18 cellular contexts compared by ENCODE assay signal in the genomic region with DNA sequence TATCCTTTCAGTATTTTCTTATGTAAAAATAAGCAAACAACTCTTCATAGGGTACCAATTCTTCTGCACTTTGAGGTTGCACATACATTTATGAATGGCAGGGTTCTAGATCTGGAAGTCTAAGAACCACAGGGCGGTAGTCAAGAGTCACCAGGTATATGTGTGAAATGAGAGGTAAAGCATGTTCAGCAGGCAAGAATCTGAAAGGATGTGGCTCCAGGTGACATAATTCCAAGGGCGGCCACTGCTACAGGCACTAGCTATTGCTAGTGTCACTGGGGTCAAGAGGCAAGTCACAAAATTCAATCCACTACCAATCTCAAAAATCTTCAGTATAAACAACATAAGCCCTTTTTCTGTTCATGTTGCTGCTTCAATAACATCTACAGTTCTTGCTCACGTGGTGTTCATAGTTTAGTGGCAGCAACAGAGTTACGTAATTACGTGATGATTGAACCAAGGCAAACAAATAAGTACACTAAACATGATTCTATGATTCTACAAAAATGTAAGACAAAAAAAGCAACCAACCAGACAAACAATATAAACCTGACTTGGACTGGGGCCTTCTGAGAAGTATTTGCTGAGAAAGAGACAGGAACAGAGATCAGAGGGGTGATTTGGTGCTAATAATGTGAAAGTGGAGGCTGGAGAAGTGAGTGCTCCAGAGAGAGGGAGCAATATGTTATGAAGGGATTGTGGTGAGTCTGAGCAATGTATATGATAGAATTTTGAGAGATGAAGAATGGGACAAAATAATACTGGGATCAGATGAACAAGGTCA.
DNase-seq lines count a peak whose midpoint lies in the region; ATAC-seq, FAIRE-seq and TF ChIP-seq lines count a peak whose summit lies in the region.
"Had no signal": no experiment of that assay in that cellular context is flagged by ENCODE, and none has a peak within 500 bp of the region (broad histone marks: within the 10 kb centered on the region; RNA-seq: fewer than 3 reads in every experiment).

No MANE protein-coding gene starts in this region.

- TF ChIP-seq EP300 in K562 (IDR thresholded peaks at IDR 0.05; ENCODE audit: low read length) = no peak

- H3K4me1 Mint-ChIP-seq in stimulated activated effector memory CD8-positive, alpha-beta T cell treated with anti-CD3 and anti-CD28 coated beads, Interleukin-12 subunit alpha, Interleukin-12 subunit beta, amount 100 ng/mL, for 72 hours = no peaks in the 10 kb centered on the region
- H3K4me1 Mint-ChIP-seq: H9 had no signal

- H3K27me3 ChIP-seq in KMS-11 (ENCODE audit: insufficient read depth, low read depth) (no peaks in the 10 kb centered on the region), K562 (ENCODE audit: control insufficient read depth in 2 of 2, insufficient read depth in 2 of 2, low read length in 2 of 2) (no peaks in the 10 kb centered on the region), prostate gland (replicated peaks; ENCODE audit: insufficient read depth) (no peaks in the 10 kb centered on the region)
- H3K27me3 ChIP-seq: BLaER1 treated with 17β-estradiol and CSF1 and Interleukin-3, amounts not matched to agents 10 nM and 100 nM had no signal

- no peaks in the 10 kb centered on the region for H3K36me3 Mint-ChIP-seq in stimulated activated effector memory CD8-positive, alpha-beta T cell treated with anti-CD3 and anti-CD28 coated beads, Interleukin-12 subunit alpha, Interleukin-12 subunit beta, amount 100 ng/mL, for 72 hours

- ATAC-seq in GM18867 (IDR thresholded peaks at IDR 0.05; ENCODE audit: unreplicated experiment) (peak; percentile 30), K562 (peak; percentile 64)
- no peak for ATAC-seq in stimulated activated effector memory CD8-positive, alpha-beta T cell treated with anti-CD3 and anti-CD28 coated beads, Interleukin-12 subunit alpha, Interleukin-12 subunit beta, amount 100 ng/mL, for 72 hours

- H3K36me3 ChIP-seq in KMS-11 (ENCODE audit: insufficient read depth) = no peaks in the 10 kb centered on the region
- peaks cover 9% of the 10 kb centered on the region; the same call in 2 of the 3 replicates for H3K36me3 ChIP-seq in K562 (ENCODE audit: control insufficient read depth, insufficient read depth, low read length)
- no peaks in the 10 kb centered on the region for H3K36me3 ChIP-seq in prostate gland
- H3K36me3 ChIP-seq: BLaER1 treated with 17β-estradiol and CSF1 and Interleukin-3, amounts not matched to agents 10 nM and 100 nM had no signal

- no peak overlapping the region for H3K4me3 ChIP-seq in KMS-11 (IDR thresholded peaks at IDR 0.05; ENCODE audit: insufficient read depth, low read depth, low read length)
- H3K4me3 ChIP-seq in K562 = no peak overlapping the region
- no peak overlapping the region for H3K4me3 ChIP-seq in prostate gland
- H3K4me3 ChIP-seq: BLaER1 treated with 17β-estradiol and CSF1 and Interleukin-3, amounts not matched to agents 10 nM and 100 nM; GM23248 had no signal

- TF ChIP-seq CTCF in KMS-11 (conservative IDR thresholded peaks at IDR 0.05; ENCODE audit: low read depth, low read length) (no peak), K562 (IDR thresholded peaks at IDR 0.05 in 2 of 3, conservative IDR thresholded peaks at IDR 0.05 in 1 of 3; ENCODE audit: insufficient read depth in 2 of 3, low read depth in 1 of 3, low read length in 3 of 3) (no peak), prostate gland (IDR thresholded peaks at IDR 0.05) (no peak)

- intact Hi-C loops in K562 (cut with micrococcal nuclease) = no loop called here
- intact Hi-C loops in prostate gland (cut with DNase I) = no loop called here

- no peak for FAIRE-seq in K562 (lab: Jason Lieb, UNC)
- FAIRE-seq: G401.6, GM12892, GM19239 had no signal

- no peaks in the 10 kb centered on the region for H3K9me1 ChIP-seq in K562 (ENCODE audit: control insufficient read depth, insufficient read depth, low read length)

- H3K79me2 ChIP-seq in KMS-11 (ENCODE audit: insufficient read depth, low read depth) (no peaks in the 10 kb centered on the region), K562 (ENCODE audit: control insufficient read depth, insufficient read depth, low read length) (peaks cover 41% of the 10 kb centered on the region)

- H3K9me3 Mint-ChIP-seq in stimulated activated effector memory CD8-positive, alpha-beta T cell treated with anti-CD3 and anti-CD28 coated beads, Interleukin-12 subunit alpha, Interleukin-12 subunit beta, amount 100 ng/mL, for 72 hours = peaks cover 3% of the 10 kb centered on the region

- WGBS in K562 (ENCODE audit: insufficient coverage, low coverage, missing lambda C conversion rate) = 81% methylated on average over 5 of the region's 5 CpGs
- WGBS in prostate gland = 59% methylated on average over 5 of the region's 5 CpGs

- peak overlapping the region; percentile 72 for H3K4me2 ChIP-seq in KMS-11
- H3K4me2 ChIP-seq in K562 (ENCODE audit: insufficient read depth, low read length) = no peak overlapping the region
- H3K4me2 ChIP-seq: BLaER1 treated with 17β-estradiol and CSF1 and Interleukin-3, amounts not matched to agents 10 nM and 100 nM had no signal

- H2AFZ ChIP-seq in KMS-11 (ENCODE audit: low read depth) (peak overlapping the region; percentile 63; the same call in 1 of the 2 replicates), K562 (ENCODE audit: low read depth, low read length) (no peak overlapping the region)
- H2AFZ ChIP-seq: GM23248 had no signal

- DNase-seq in K562 (ENCODE audit: extremely low read depth in 1 of 4, low spot score in 3 of 4) = no peak
- DNase-seq in prostate gland (ENCODE audit: low spot score) = peak; percentile 35
- no peak for DNase-seq in NOMO-1 treated with DMSO at 0.1 percent for 48 hours (lab: John Stamatoyannopoulos, UW; ENCODE audit: unreplicated experiment)
- DNase-seq in stimulated activated effector memory CD8-positive, alpha-beta T cell treated with anti-CD3 and anti-CD28 coated beads, Interleukin-12 subunit alpha, Interleukin-12 subunit beta, amount 100 ng/mL, for 72 hours (ENCODE audit: low spot score in 2 of 2) = no peak
- DNase-seq in COLO668 (lab: John Stamatoyannopoulos, UW; ENCODE audit: unreplicated experiment) = no peak
- DNase-seq: ACHN; CD4-positive, alpha-beta T cell; DMS79 treated with DMSO at 0.1 percent for 48 hours; EL; GM23248; H9; KG1 had no signal

- no peak overlapping the region for H3K4me3 Mint-ChIP-seq in stimulated activated effector memory CD8-positive, alpha-beta T cell treated with anti-CD3 and anti-CD28 coated beads, Interleukin-12 subunit alpha, Interleukin-12 subunit beta, amount 100 ng/mL, for 72 hours
- H3K4me3 Mint-ChIP-seq: CD4-positive, alpha-beta T cell; H9 had no signal

- H3K9ac ChIP-seq in KMS-11 (peak overlapping the region; percentile 4; the same call in 1 of the 2 replicates), K562 (ENCODE audit: insufficient read depth in 1 of 2, low read depth in 2 of 2, low read length in 2 of 2) (no peak overlapping the region)
- H3K9ac ChIP-seq: BLaER1 treated with 17β-estradiol and CSF1 and Interleukin-3, amounts not matched to agents 10 nM and 100 nM; GM23248 had no signal

- no TSS peak for BruUV-seq in K562 (replicated peaks; lab: Mats Ljungman, UMichigan)

- no peak for TF ChIP-seq RAD21 in K562 (CRISPR knock-in tag; conservative IDR thresholded peaks at IDR 0.05 in 1 of 2, IDR thresholded peaks at IDR 0.05 in 1 of 2)

- H3K27ac ChIP-seq in KMS-11 (peak overlapping the region; percentile 54), K562 (ENCODE audit: extremely low read depth, low read depth, low read length) (no peak overlapping the region), prostate gland (peak overlapping the region in 1 of 2 donors; percentile 43)
- H3K27ac ChIP-seq: BLaER1 treated with 17β-estradiol and CSF1 and Interleukin-3, amounts not matched to agents 10 nM and 100 nM; GM23248 had no signal

- H4K20me1 ChIP-seq in KMS-11 (ENCODE audit: insufficient read depth) (no peaks in the 10 kb centered on the region), K562 (replicated peaks; ENCODE audit: control insufficient read depth, insufficient read depth, low read length) (no peaks in the 10 kb centered on the region)
- H4K20me1 ChIP-seq: BLaER1 treated with 17β-estradiol and CSF1 and Interleukin-3, amounts not matched to agents 10 nM and 100 nM had no signal

- POLR2A ChIA-PET in K562 (lab: Yijun Ruan, JAX) = no interaction called here

- peaks cover 30% of the 10 kb centered on the region for H3K4me1 ChIP-seq in KMS-11 (ENCODE audit: low read depth, poor library complexity, severe bottlenecking)
- peaks cover 0 to 9% of the 10 kb centered on the region in 2 experiments; a peak in 3 of 5 replicates for H3K4me1 ChIP-seq in K562 (replicated peaks in 1 of 2; ENCODE audit: control insufficient read depth in 2 of 2, insufficient read depth in 2 of 2, low read length in 2 of 2)
- H3K4me1 ChIP-seq in prostate gland (replicated peaks) = no peaks in the 10 kb centered on the region
- H3K4me1 ChIP-seq: BLaER1 treated with 17β-estradiol and CSF1 and Interleukin-3, amounts not matched to agents 10 nM and 100 nM had no signal

- H3K9me3 ChIP-seq in K562 (replicated peaks; ENCODE audit: control insufficient read depth, insufficient read depth, low read depth, low read length) (no peaks in the 10 kb centered on the region; the same call in 1 of the 2 replicates), prostate gland (no peaks in the 10 kb centered on the region)
- H3K9me3 ChIP-seq: BLaER1 treated with 17β-estradiol and CSF1 and Interleukin-3, amounts not matched to agents 10 nM and 100 nM had no signal

- TF ChIP-seq POLR2A in K562 (conservative IDR thresholded peaks at IDR 0.05) (no peak), prostate gland (IDR thresholded peaks at IDR 0.05) (no peak)

- in situ Hi-C loops in K562 (cut with MboI) = no loop called here

- CTCF ChIA-PET in K562 (lab: Yijun Ruan, JAX; ENCODE audit: low intra/inter-chr PET ratio) = no interaction called here

- no peak overlapping the region for H3K27ac Mint-ChIP-seq in stimulated activated effector memory CD8-positive, alpha-beta T cell treated with anti-CD3 and anti-CD28 coated beads, Interleukin-12 subunit alpha, Interleukin-12 subunit beta, amount 100 ng/mL, for 72 hours
- H3K27ac Mint-ChIP-seq: CD4-positive, alpha-beta T cell; H9 had no signal

TF ChIP-seq in K562, 482 proteins besides CTCF, POLR2A, EP300 and RAD21 (continues in another document):
- TF ChIP-seq CEBPB (tag; IDR thresholded peaks at IDR 0.05) (peak; percentile 77), MAZ (CRISPR knock-in tag; conservative IDR thresholded peaks at IDR 0.05 in 1 of 2, IDR thresholded peaks at IDR 0.05 in 1 of 2) (0 out of 4 replicates have a peak, but pooled peaks of 1 of the 2 experiments have one; percentile 16), MTA3 (IDR thresholded peaks at IDR 0.05; ENCODE audit: borderline replicate concordance) (no peak)
